ENCODE assay signal across 1 cellular context in the genomic region with DNA sequence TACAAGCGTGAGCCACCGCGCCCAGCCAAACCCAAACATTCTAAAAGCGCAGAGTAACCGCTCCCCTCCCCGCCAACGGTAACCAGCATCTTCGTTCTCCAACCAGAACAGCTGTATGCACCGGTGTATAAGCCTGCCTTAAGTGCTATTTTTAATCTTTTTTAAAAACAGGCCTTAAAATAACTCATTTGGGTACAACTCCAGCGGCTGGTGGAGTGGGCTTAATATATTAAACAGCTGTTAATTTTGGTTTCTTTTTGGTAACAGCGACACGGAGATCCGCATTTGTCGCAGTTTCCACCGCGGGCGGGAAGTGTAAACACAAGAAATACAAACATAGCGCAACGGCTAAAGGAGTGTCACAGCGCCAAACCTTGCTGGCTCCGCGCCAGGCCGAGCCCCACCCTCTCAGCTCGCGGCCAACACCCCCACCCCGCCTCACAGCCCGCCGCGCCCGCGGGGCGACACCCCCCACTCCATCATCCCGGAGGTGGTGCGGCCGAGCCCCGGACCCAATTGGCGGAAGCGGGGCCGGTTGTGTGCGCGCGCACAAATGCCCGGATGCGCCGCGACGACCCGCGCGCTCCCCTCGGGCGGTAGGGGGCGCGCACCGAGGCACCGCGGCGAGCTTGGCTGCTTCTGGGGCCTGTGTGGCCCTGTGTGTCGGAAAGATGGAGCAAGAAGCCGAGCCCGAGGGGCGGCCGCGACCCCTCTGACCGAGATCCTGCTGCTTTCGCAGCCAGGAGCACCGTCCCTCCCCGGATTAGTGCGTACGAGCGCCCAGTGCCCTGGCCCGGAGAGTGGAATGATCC.
TF ChIP-seq lines count a peak whose summit lies in the region.

A gene (plus strand): TSS at position 602 of the 812 bp plus-strand sequence. CDS start 301 bp downstream, outside the sequence.

TF ChIP-seq in HepG2, 621 proteins besides CTCF, POLR2A, EP300 and RAD21 (continued from another document and continues in another):
- TF ChIP-seq FLYWCH1 (CRISPR knock-in tag; IDR thresholded peaks at IDR 0.05) = no peak
- 0 out of 2 replicates have a peak, but pooled peaks have one; percentile 16 for TF ChIP-seq ZNF335 (CRISPR knock-in tag; IDR thresholded peaks at IDR 0.05)
- TF ChIP-seq, protein P1, sequence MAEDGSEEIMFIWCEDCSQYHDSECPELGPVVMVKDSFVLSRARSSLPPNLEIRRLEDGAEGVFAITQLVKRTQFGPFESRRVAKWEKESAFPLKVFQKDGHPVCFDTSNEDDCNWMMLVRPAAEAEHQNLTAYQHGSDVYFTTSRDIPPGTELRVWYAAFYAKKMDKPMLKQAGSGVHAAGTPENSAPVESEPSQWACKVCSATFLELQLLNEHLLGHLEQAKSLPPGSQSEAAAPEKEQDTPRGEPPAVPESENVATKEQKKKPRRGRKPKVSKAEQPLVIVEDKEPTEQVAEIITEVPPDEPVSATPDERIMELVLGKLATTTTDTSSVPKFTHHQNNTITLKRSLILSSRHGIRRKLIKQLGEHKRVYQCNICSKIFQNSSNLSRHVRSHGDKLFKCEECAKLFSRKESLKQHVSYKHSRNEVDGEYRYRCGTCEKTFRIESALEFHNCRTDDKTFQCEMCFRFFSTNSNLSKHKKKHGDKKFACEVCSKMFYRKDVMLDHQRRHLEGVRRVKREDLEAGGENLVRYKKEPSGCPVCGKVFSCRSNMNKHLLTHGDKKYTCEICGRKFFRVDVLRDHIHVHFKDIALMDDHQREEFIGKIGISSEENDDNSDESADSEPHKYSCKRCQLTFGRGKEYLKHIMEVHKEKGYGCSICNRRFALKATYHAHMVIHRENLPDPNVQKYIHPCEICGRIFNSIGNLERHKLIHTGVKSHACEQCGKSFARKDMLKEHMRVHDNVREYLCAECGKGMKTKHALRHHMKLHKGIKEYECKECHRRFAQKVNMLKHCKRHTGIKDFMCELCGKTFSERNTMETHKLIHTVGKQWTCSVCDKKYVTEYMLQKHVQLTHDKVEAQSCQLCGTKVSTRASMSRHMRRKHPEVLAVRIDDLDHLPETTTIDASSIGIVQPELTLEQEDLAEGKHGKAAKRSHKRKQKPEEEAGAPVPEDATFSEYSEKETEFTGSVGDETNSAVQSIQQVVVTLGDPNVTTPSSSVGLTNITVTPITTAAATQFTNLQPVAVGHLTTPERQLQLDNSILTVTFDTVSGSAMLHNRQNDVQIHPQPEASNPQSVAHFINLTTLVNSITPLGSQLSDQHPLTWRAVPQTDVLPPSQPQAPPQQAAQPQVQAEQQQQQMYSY (CRISPR knock-in tag; IDR thresholded peaks at IDR 0.05) = no peak
- TF ChIP-seq SP140L (CRISPR knock-in tag; IDR thresholded peaks at IDR 0.05; ENCODE audit: borderline replicate concordance) = no peak
- TF ChIP-seq ZNF572 (CRISPR knock-in tag; IDR thresholded peaks at IDR 0.05) = no peak
- TF ChIP-seq TCF7L2 (IDR thresholded peaks at IDR 0.05; ENCODE audit: low read depth, low read length) = no peak
- peak; percentile 88 for TF ChIP-seq SAP130 (CRISPR knock-in tag; IDR thresholded peaks at IDR 0.05; ENCODE audit: low read depth)
- TF ChIP-seq ZNF615 (CRISPR knock-in tag; IDR thresholded peaks at IDR 0.05; ENCODE audit: borderline replicate concordance) = peak; percentile 59; the same call in 1 of the 2 replicates
- no peak for TF ChIP-seq CHCHD3 (CRISPR knock-in tag; IDR thresholded peaks at IDR 0.05)
- no peak; the same call in 1 of the 2 replicates for TF ChIP-seq ZNF12 (CRISPR knock-in tag; IDR thresholded peaks at IDR 0.05)
- peak; percentile 40; the same call in 1 of the 2 replicates for TF ChIP-seq ZNF441 (CRISPR knock-in tag; IDR thresholded peaks at IDR 0.05; ENCODE audit: borderline replicate concordance)
- TF ChIP-seq, protein P2, sequence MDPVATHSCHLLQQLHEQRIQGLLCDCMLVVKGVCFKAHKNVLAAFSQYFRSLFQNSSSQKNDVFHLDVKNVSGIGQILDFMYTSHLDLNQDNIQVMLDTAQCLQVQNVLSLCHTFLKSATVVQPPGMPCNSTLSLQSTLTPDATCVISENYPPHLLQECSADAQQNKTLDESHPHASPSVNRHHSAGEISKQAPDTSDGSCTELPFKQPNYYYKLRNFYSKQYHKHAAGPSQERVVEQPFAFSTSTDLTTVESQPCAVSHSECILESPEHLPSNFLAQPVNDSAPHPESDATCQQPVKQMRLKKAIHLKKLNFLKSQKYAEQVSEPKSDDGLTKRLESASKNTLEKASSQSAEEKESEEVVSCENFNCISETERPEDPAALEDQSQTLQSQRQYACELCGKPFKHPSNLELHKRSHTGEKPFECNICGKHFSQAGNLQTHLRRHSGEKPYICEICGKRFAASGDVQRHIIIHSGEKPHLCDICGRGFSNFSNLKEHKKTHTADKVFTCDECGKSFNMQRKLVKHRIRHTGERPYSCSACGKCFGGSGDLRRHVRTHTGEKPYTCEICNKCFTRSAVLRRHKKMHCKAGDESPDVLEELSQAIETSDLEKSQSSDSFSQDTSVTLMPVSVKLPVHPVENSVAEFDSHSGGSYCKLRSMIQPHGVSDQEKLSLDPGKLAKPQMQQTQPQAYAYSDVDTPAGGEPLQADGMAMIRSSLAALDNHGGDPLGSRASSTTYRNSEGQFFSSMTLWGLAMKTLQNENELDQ (CRISPR knock-in tag; IDR thresholded peaks at IDR 0.05; ENCODE audit: borderline replicate concordance) = no peak
- no peak for TF ChIP-seq FOXA1 (IDR thresholded peaks at IDR 0.05)
- TF ChIP-seq FOXA1 (CRISPR knock-in tag; IDR thresholded peaks at IDR 0.05) = peak; percentile 91
- TF ChIP-seq, protein P3, sequence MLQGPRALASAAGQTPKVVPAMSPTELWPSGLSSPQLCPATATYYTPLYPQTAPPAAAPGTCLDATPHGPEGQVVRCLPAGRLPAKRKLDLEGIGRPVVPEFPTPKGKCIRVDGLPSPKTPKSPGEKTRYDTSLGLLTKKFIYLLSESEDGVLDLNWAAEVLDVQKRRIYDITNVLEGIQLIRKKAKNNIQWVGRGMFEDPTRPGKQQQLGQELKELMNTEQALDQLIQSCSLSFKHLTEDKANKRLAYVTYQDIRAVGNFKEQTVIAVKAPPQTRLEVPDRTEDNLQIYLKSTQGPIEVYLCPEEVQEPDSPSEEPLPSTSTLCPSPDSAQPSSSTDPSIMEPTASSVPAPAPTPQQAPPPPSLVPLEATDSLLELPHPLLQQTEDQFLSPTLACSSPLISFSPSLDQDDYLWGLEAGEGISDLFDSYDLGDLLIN (CRISPR knock-in tag; IDR thresholded peaks at IDR 0.05; ENCODE audit: borderline replicate concordance) = no peak
- TF ChIP-seq, protein P4, sequence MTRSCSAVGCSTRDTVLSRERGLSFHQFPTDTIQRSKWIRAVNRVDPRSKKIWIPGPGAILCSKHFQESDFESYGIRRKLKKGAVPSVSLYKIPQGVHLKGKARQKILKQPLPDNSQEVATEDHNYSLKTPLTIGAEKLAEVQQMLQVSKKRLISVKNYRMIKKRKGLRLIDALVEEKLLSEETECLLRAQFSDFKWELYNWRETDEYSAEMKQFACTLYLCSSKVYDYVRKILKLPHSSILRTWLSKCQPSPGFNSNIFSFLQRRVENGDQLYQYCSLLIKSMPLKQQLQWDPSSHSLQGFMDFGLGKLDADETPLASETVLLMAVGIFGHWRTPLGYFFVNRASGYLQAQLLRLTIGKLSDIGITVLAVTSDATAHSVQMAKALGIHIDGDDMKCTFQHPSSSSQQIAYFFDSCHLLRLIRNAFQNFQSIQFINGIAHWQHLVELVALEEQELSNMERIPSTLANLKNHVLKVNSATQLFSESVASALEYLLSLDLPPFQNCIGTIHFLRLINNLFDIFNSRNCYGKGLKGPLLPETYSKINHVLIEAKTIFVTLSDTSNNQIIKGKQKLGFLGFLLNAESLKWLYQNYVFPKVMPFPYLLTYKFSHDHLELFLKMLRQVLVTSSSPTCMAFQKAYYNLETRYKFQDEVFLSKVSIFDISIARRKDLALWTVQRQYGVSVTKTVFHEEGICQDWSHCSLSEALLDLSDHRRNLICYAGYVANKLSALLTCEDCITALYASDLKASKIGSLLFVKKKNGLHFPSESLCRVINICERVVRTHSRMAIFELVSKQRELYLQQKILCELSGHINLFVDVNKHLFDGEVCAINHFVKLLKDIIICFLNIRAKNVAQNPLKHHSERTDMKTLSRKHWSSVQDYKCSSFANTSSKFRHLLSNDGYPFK (CRISPR knock-in tag; IDR thresholded peaks at IDR 0.05; ENCODE audit: borderline replicate concordance) = peak; percentile 100
- peak; percentile 79 for TF ChIP-seq KAT8 (CRISPR knock-in tag; IDR thresholded peaks at IDR 0.05)
- no peak for TF ChIP-seq NFE2L2 (IDR thresholded peaks at IDR 0.05; ENCODE audit: low read length)
- TF ChIP-seq TBX3 (IDR thresholded peaks at IDR 0.05; ENCODE audit: borderline replicate concordance) = peak; percentile 48; the same call in 1 of the 2 replicates
- TF ChIP-seq ZNF570 (CRISPR knock-in tag; IDR thresholded peaks at IDR 0.05; ENCODE audit: borderline replicate concordance) = no peak
- TF ChIP-seq, protein P5, sequence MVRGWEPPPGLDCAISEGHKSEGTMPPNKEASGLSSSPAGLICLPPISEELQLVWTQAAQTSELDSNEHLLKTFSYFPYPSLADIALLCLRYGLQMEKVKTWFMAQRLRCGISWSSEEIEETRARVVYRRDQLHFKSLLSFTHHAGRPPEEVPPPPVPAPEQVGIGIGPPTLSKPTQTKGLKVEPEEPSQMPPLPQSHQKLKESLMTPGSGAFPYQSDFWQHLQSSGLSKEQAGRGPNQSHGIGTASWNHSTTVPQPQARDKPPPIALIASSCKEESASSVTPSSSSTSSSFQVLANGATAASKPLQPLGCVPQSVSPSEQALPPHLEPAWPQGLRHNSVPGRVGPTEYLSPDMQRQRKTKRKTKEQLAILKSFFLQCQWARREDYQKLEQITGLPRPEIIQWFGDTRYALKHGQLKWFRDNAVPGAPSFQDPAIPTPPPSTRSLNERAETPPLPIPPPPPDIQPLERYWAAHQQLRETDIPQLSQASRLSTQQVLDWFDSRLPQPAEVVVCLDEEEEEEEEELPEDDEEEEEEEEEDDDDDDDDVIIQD (CRISPR knock-in tag; IDR thresholded peaks at IDR 0.05; ENCODE audit: low read depth) = no peak; the same call in 1 of the 2 replicates
- TF ChIP-seq ZNF124 (CRISPR knock-in tag; IDR thresholded peaks at IDR 0.05) = peak; percentile 61; the same call in 1 of the 2 replicates
- TF ChIP-seq JUN (CRISPR knock-in tag; IDR thresholded peaks at IDR 0.05) = no peak
- TF ChIP-seq CHD2 (IDR thresholded peaks at IDR 0.05; ENCODE audit: low read depth, low read length) = no peak
- peak; percentile 33; the same call in 1 of the 2 replicates for TF ChIP-seq ZNF564 (CRISPR knock-in tag; IDR thresholded peaks at IDR 0.05)
- TF ChIP-seq, protein P6, sequence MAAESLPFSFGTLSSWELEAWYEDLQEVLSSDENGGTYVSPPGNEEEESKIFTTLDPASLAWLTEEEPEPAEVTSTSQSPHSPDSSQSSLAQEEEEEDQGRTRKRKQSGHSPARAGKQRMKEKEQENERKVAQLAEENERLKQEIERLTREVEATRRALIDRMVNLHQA (CRISPR knock-in tag; IDR thresholded peaks at IDR 0.05) = no peak
- TF ChIP-seq HNRNPH1 (optimal IDR thresholded peaks at IDR 0.05; ENCODE audit: low read depth, low read length) = no peak
- TF ChIP-seq, protein P7, sequence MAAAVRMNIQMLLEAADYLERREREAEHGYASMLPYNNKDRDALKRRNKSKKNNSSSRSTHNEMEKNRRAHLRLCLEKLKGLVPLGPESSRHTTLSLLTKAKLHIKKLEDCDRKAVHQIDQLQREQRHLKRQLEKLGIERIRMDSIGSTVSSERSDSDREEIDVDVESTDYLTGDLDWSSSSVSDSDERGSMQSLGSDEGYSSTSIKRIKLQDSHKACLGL (CRISPR knock-in tag; IDR thresholded peaks at IDR 0.05) = peak; percentile 74
- TF ChIP-seq ARNT (IDR thresholded peaks at IDR 0.05) = no peak
- peak; percentile 90 for TF ChIP-seq KDM2A (CRISPR knock-in tag; IDR thresholded peaks at IDR 0.05; ENCODE audit: borderline replicate concordance, low read depth)
- TF ChIP-seq, protein P8, sequence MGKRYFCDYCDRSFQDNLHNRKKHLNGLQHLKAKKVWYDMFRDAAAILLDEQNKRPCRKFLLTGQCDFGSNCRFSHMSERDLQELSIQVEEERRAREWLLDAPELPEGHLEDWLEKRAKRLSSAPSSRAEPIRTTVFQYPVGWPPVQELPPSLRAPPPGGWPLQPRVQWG (CRISPR knock-in tag; IDR thresholded peaks at IDR 0.05; ENCODE audit: borderline replicate concordance, low read depth) = no peak
- peak; percentile 82 for TF ChIP-seq POLR2G (IDR thresholded peaks at IDR 0.05; ENCODE audit: low read depth, low read length)
- no peak for TF ChIP-seq ZBTB20 (CRISPR knock-in tag; IDR thresholded peaks at IDR 0.05; ENCODE audit: borderline replicate concordance, low read depth)
- TF ChIP-seq CCDC6 (CRISPR knock-in tag; IDR thresholded peaks at IDR 0.05) = peak; percentile 83; the same call in 1 of the 2 replicates
- TF ChIP-seq ZNF652 (CRISPR knock-in tag; IDR thresholded peaks at IDR 0.05; ENCODE audit: borderline replicate concordance, low read depth) = peak; percentile 15; the same call in 1 of the 2 replicates
- TF ChIP-seq YY1 (IDR thresholded peaks at IDR 0.05; ENCODE audit: insufficient read depth, insufficient replicate concordance, low read depth, low read length) = peak; percentile 75
- no peak for TF ChIP-seq ZNF10 (CRISPR knock-in tag; IDR thresholded peaks at IDR 0.05; ENCODE audit: borderline replicate concordance, low read depth)
- TF ChIP-seq, protein P9, sequence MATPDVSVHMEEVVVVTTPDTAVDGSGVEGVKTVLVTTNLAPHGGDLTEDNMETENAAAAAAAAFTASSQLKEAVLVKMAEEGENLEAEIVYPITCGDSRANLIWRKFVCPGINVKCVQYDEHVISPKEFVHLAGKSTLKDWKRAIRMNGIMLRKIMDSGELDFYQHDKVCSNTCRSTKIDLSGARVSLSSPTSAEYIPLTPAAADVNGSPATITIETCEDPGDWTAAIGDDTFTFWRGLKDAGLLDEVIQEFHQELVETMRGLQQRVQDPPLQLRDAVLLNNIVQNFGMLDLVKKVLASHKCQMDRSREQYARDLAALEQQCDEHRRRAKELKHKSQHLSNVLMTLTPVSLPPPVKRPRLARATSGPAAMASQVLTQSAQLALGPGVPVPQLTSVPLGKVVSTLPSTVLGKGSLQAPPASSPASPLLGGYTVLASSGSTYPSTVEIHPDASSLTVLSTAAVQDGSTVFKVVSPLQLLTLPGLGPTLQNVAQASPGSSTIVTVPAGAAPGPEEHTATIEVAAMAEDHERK (CRISPR knock-in tag; IDR thresholded peaks at IDR 0.05; ENCODE audit: low read depth) = 0 out of 2 replicates have a peak, but pooled peaks have one; percentile 43
- TF ChIP-seq, protein P10, sequence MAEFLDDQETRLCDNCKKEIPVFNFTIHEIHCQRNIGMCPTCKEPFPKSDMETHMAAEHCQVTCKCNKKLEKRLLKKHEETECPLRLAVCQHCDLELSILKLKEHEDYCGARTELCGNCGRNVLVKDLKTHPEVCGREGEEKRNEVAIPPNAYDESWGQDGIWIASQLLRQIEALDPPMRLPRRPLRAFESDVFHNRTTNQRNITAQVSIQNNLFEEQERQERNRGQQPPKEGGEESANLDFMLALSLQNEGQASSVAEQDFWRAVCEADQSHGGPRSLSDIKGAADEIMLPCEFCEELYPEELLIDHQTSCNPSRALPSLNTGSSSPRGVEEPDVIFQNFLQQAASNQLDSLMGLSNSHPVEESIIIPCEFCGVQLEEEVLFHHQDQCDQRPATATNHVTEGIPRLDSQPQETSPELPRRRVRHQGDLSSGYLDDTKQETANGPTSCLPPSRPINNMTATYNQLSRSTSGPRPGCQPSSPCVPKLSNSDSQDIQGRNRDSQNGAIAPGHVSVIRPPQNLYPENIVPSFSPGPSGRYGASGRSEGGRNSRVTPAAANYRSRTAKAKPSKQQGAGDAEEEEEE (CRISPR knock-in tag; IDR thresholded peaks at IDR 0.05; ENCODE audit: borderline replicate concordance) = no peak
